In the genomic region with DNA sequence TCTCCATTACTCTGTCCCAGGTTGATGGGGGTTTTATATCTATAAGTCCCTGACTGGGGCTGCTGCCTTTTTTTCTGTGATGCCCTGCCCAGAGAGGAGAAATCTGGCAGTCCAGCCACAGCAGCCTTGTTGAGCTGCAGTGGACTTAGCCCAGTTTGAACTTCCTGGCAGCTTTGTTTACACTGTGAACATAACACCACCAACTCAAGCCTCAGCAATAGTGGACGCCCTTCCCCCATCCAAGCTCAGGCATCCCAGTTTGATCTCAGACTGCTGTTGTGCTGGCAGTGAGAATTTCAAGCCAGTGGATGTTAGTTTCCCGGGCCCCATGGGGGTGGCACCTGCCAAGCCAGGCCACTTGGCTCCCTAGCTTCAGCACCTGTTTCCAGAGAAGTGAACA, we compare ENCODE assay signal across 26 cellular contexts.
"Had no signal": no experiment of that assay in that cellular context is flagged by ENCODE, and none has a peak within 500 bp of the region (broad histone marks: within the 10 kb centered on the region; RNA-seq: fewer than 3 reads in every experiment).

No MANE protein-coding gene starts in this region.

- H3K36me3 ChIP-seq: neutrophil, ovary, right lobe of liver, sigmoid colon, stomach, thoracic aorta, thyroid gland, tibial nerve, upper lobe of left lung, vagina had no signal

- H3K4me3 ChIP-seq: ovary, psoas muscle, right lobe of liver, sigmoid colon, stomach, thoracic aorta, thyroid gland, tibial nerve, upper lobe of left lung, vagina had no signal

- H3K4me1 ChIP-seq: parathyroid adenoma, psoas muscle, right lobe of liver, sigmoid colon, stomach, thyroid gland, tibial nerve, upper lobe of left lung, vagina had no signal

- H2AFZ ChIP-seq: parathyroid adenoma had no signal

- H3K27me3 ChIP-seq: neutrophil, ovary, right lobe of liver, sigmoid colon, stomach, thyroid gland, tibial nerve, upper lobe of left lung, vagina had no signal

- H3K9me3 ChIP-seq: neutrophil, ovary, psoas muscle, right lobe of liver, sigmoid colon, stomach, thoracic aorta, thyroid gland, tibial nerve, upper lobe of left lung, vagina had no signal

- H3K79me2 ChIP-seq: parathyroid adenoma had no signal

- ATAC-seq: natural killer cell treated with Interleukin-12 subunit alpha and Interleukin-12 subunit beta and Interleukin-15 and Interleukin-18, amount 100 ng/mL, for 72 hours; psoas muscle; right cardiac atrium; stimulated activated effector memory CD8-positive, alpha-beta T cell treated with anti-CD3 and anti-CD28 coated beads, Interleukin-12 subunit alpha, Interleukin-12 subunit beta, amount 100 ng/mL, for 72 hours; stimulated activated naive B cell treated with anti-CD40 and anti-IgM and Interleukin-4, amounts not matched to agents 10 μg/mL and 1 μg/mL and 100 μg/mL, for 72 hours had no signal

- DNase-seq: nephron progenitor cell; nucleus accumbens; ovary; posterior cingulate gyrus; psoas muscle; right cardiac atrium; sigmoid colon; small intestine; stimulated activated CD4-positive, alpha-beta T cell treated with anti-CD3 and anti-CD28 coated beads, Interleukin-15, amount 100 ng/mL, for 24 hours; stimulated activated CD4-positive, alpha-beta T cell treated with anti-CD3 and anti-CD28 coated beads, Interleukin-2, amount 100 ng/mL, for 24 hours; stimulated activated CD4-positive, alpha-beta T cell treated with anti-CD3 and anti-CD28 coated beads, Interleukin-2, amount 100 ng/mL, for 48 hours; stimulated activated CD4-positive, alpha-beta T cell treated with anti-CD3 and anti-CD28 coated beads, Interleukin-4, amount 100 ng/mL, for 24 hours; stimulated activated naive B cell treated with anti-CD40 and anti-IgM and Interleukin-4, amounts not matched to agents 10 μg/mL and 1 μg/mL and 100 μg/mL, for 72 hours; stimulated activated naive CD4-positive, alpha-beta T cell treated with Interleukin-2 at 50 U/mL for 16 hours; stomach; thyroid gland; trophoblast cell; upper lobe of left lung had no signal

- H3K9ac ChIP-seq: parathyroid adenoma had no signal

- H3K27ac ChIP-seq: neutrophil, ovary, parathyroid adenoma, psoas muscle, right lobe of liver, sigmoid colon, stomach, thoracic aorta, thyroid gland, tibial nerve, upper lobe of left lung, vagina had no signal
